In genomic region chr22:27474711-27475547, GRCh38 we compare ENCODE assay signal across 9 cellular contexts.
DNase-seq lines count a peak whose midpoint lies in the region; ATAC-seq, FAIRE-seq and TF ChIP-seq lines count a peak whose summit lies in the region.
"Had no signal": no experiment of that assay in that cellular context is flagged by ENCODE, and none has a peak within 500 bp of the region (broad histone marks: within the 10 kb centered on the region; RNA-seq: fewer than 3 reads in every experiment).

No MANE protein-coding gene starts in this region.

- no peaks in the 10 kb centered on the region for H3K9me3 Mint-ChIP-seq in activated CD8-positive, alpha-beta T cell treated with anti-CD3 and anti-CD28 coated beads for 36 hours

- DNase-seq in AG20443 (ENCODE audit: low spot score) (peak; percentile 89), M059J (ENCODE audit: low read depth) (peak; percentile 97), bronchial epithelial cell (ENCODE audit: low read depth) (peak; percentile 100), NOMO-1 treated with DMSO at 0.1 percent for 48 hours (lab: John Stamatoyannopoulos, UW; ENCODE audit: unreplicated experiment) (no peak)
- DNase-seq in activated CD8-positive, alpha-beta T cell treated with anti-CD3 and anti-CD28 coated beads for 36 hours, result no peak
- DNase-seq: NCI-H1092 had no signal

- H3K4me3 Mint-ChIP-seq in activated CD8-positive, alpha-beta T cell treated with anti-CD3 and anti-CD28 coated beads for 36 hours, result no peak overlapping the region

- TF ChIP-seq CTCF in bronchial epithelial cell (IDR thresholded peaks at IDR 0.05; ENCODE audit: insufficient read depth, low read length, severe bottlenecking), result peak; percentile 1
- TF ChIP-seq CTCF in activated CD8-positive, alpha-beta T cell treated with anti-CD3 and anti-CD28 coated beads for 36 hours (IDR thresholded peaks at IDR 0.05), result no peak

- no peak for ATAC-seq in activated CD8-positive, alpha-beta T cell treated with anti-CD3 and anti-CD28 coated beads for 36 hours
- ATAC-seq in HG03039 (IDR thresholded peaks at IDR 0.05; ENCODE audit: unreplicated experiment) (no peak), GM21576 (IDR thresholded peaks at IDR 0.05; ENCODE audit: unreplicated experiment) (no peak)

- peak; percentile 99 for FAIRE-seq in bronchial epithelial cell (lab: Jason Lieb, UNC)

- no peak overlapping the region for H3K27ac Mint-ChIP-seq in activated CD8-positive, alpha-beta T cell treated with anti-CD3 and anti-CD28 coated beads for 36 hours

- CTCF ChIA-PET in activated CD8-positive, alpha-beta T cell treated with anti-CD3 and anti-CD28 coated beads for 36 hours (lab: Charles Lee), result no interaction called here

- no peaks in the 10 kb centered on the region for H3K27me3 ChIP-seq in bronchial epithelial cell (ENCODE audit: control insufficient read depth, insufficient read depth, low read length)

- intact Hi-C loops in activated CD8-positive, alpha-beta T cell treated with anti-CD3 and anti-CD28 coated beads for 36 hours (cut with micrococcal nuclease), result no loop called here

- H3K4me3 ChIP-seq in bronchial epithelial cell (ENCODE audit: low read depth, low read length) (no peak overlapping the region), mesodermal cell (ENCODE audit: extremely low read depth, insufficient read depth, low read length, poor library complexity, severe bottlenecking) (no peak overlapping the region)

- H3K36me3 Mint-ChIP-seq in activated CD8-positive, alpha-beta T cell treated with anti-CD3 and anti-CD28 coated beads for 36 hours (ENCODE audit: low read depth), result no peaks in the 10 kb centered on the region

- H3K27me3 Mint-ChIP-seq in activated CD8-positive, alpha-beta T cell treated with anti-CD3 and anti-CD28 coated beads for 36 hours, result no peaks in the 10 kb centered on the region

- H3K27ac ChIP-seq in mesodermal cell (ENCODE audit: low read depth, low read length, severe bottlenecking), result peak overlapping the region; percentile 36

- WGBS in mesodermal cell (ENCODE audit: insufficient coverage in 2 of 2), 2 experiments, result 45 to 62% methylated on average over 4 to 8 of the region's 12 CpGs

- POLR2A ChIA-PET in activated CD8-positive, alpha-beta T cell treated with anti-CD3 and anti-CD28 coated beads for 36 hours (lab: Charles Lee), result no interaction called here

- peaks cover 32% of the 10 kb centered on the region for H3K4me1 ChIP-seq in mesodermal cell (ENCODE audit: control insufficient read depth, insufficient read depth, low read length, poor library complexity, severe bottlenecking)

- H3K36me3 ChIP-seq in bronchial epithelial cell (ENCODE audit: control insufficient read depth, insufficient read depth, low read length) (no peaks in the 10 kb centered on the region), mesodermal cell (ENCODE audit: control insufficient read depth, insufficient read depth, low read length) (no peaks in the 10 kb centered on the region)

- no peaks in the 10 kb centered on the region for H3K9me3 ChIP-seq in mesodermal cell (ENCODE audit: control insufficient read depth, low read length)

- H3K4me1 Mint-ChIP-seq in activated CD8-positive, alpha-beta T cell treated with anti-CD3 and anti-CD28 coated beads for 36 hours (ENCODE audit: low read depth), result no peaks in the 10 kb centered on the region

Comparison
In these comparisons a context has a peak if more than half of its experiments do, and no peak if none do; other contexts are left out.
1. DNase-seq: peak in AG20443 (single experiment), M059J (single experiment) and bronchial epithelial cell (single experiment); none in activated CD8-positive, alpha-beta T cell treated with anti-CD3 and anti-CD28 coated beads for 36 hours (single experiment) and NOMO-1 treated with DMSO at 0.1 percent for 48 hours (single experiment).